Comparison of ENCODE assay signal across 1 cellular context in the genomic region with DNA sequence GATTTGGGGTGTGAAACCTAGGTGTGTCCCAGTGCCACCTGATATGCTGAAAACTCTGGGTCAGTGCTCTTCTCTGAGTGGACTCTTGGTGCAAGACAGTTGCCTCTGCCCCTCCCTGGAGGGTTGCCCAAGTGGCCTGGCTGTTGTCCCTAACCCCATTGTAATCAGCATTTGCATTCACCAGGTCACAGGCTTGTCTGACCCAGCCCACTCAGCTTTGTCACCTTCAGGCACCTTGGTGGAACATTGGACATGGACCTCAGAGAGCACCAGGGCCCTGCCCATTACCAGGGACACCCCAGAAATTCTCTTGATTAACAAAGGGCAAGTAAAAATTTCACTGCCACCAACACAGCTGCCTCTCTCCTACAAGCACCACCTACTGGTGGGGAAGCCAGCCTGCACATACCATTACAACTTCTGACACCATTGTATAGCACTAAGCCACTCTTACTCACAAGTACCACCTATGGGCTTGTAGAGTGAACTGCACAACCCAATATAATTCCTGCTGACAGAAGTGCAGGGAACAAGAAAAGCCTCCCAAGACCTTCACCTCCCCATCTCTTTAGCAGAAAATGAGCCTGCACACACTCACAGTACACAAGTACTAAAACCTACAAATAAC.
TF ChIP-seq lines count a peak whose summit lies in the region.

No MANE protein-coding gene starts in this region.

TF ChIP-seq in H1, 55 proteins besides CTCF, POLR2A, EP300 and RAD21:
- TF ChIP-seq SP1 (IDR thresholded peaks at IDR 0.05; ENCODE audit: low read depth, low read length), result no peak
- peak; percentile 89 for TF ChIP-seq TEAD4 (IDR thresholded peaks at IDR 0.05; ENCODE audit: low read depth, low read length)
- TF ChIP-seq CREB1 (IDR thresholded peaks at IDR 0.05), result 0 out of 2 replicates have a peak, but pooled peaks have one; percentile 26
- peak; percentile 30; the same call in 1 of the 2 replicates for TF ChIP-seq YY1 (IDR thresholded peaks at IDR 0.05; ENCODE audit: low read depth, low read length)
- TF ChIP-seq, protein P1, sequence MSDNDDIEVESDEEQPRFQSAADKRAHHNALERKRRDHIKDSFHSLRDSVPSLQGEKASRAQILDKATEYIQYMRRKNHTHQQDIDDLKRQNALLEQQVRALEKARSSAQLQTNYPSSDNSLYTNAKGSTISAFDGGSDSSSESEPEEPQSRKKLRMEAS (IDR thresholded peaks at IDR 0.05), result no peak
